In genomic region chr15:101447168-101447533, GRCh38 we compare ENCODE assay signal across 1 cellular context.
A peak's percentile ranks its signal among the peaks of the same experiment; 100 is the strongest.
TF ChIP-seq lines count a peak whose summit lies in the region.

No MANE protein-coding gene starts in this region.

TF ChIP-seq in H1, 55 proteins besides CTCF, POLR2A, EP300 and RAD21:
- no peak for TF ChIP-seq CHD2 (IDR thresholded peaks at IDR 0.05; ENCODE audit: low read length)
- peak; percentile 25; the same call in 1 of the 2 replicates for TF ChIP-seq KDM1A (IDR thresholded peaks at IDR 0.05; ENCODE audit: borderline replicate concordance, low read length)
